1 cellular context compared by ENCODE assay signal in genomic region chr6:149938571-149939462, GRCh38.
TF ChIP-seq lines count a peak whose summit lies in the region.

No MANE protein-coding gene starts in this region.

TF ChIP-seq in HepG2, 621 proteins besides CTCF, POLR2A, EP300 and RAD21:
- TF ChIP-seq DPF2 (CRISPR knock-in tag; IDR thresholded peaks at IDR 0.05; ENCODE audit: borderline replicate concordance, low read depth) = no peak
- no peak for TF ChIP-seq IRF2 (CRISPR knock-in tag; IDR thresholded peaks at IDR 0.05)
- peak; percentile 64 for TF ChIP-seq ZNF687 (CRISPR knock-in tag; IDR thresholded peaks at IDR 0.05)
- peak; percentile 94 for TF ChIP-seq ZNF800 (CRISPR knock-in tag; IDR thresholded peaks at IDR 0.05)
- no peak for TF ChIP-seq FOXA3 (CRISPR knock-in tag; IDR thresholded peaks at IDR 0.05)
- TF ChIP-seq UBTF (CRISPR knock-in tag; IDR thresholded peaks at IDR 0.05) = 0 out of 2 replicates have a peak, but pooled peaks have one; percentile 29
- TF ChIP-seq HNRNPLL (IDR thresholded peaks at IDR 0.05; ENCODE audit: low read depth, low read length, poor library complexity, severe bottlenecking) = peak; percentile 53
- TF ChIP-seq GABPB1 (CRISPR knock-in tag; IDR thresholded peaks at IDR 0.05) = peak; percentile 61; the same call in 1 of the 2 replicates
- TF ChIP-seq CREBL2 (CRISPR knock-in tag; IDR thresholded peaks at IDR 0.05; ENCODE audit: borderline replicate concordance) = 0 out of 2 replicates have a peak, but pooled peaks have one; percentile 62
- TF ChIP-seq ZBTB43 (CRISPR knock-in tag; conservative IDR thresholded peaks at IDR 0.05) = no peak
- TF ChIP-seq ZNF709 (CRISPR knock-in tag; IDR thresholded peaks at IDR 0.05) = no peak
- TF ChIP-seq ZNF225 (CRISPR knock-in tag; IDR thresholded peaks at IDR 0.05) = 0 out of 2 replicates have a peak, but pooled peaks have one; percentile 71
- TF ChIP-seq RXRB (CRISPR knock-in tag; IDR thresholded peaks at IDR 0.05; ENCODE audit: borderline replicate concordance) = no peak
- TF ChIP-seq LCORL (IDR thresholded peaks at IDR 0.05) = no peak
- TF ChIP-seq LCORL (CRISPR knock-in tag; IDR thresholded peaks at IDR 0.05) = no peak
- TF ChIP-seq ZBTB46 (CRISPR knock-in tag; IDR thresholded peaks at IDR 0.05; ENCODE audit: borderline replicate concordance) = no peak
- TF ChIP-seq MTA3 (CRISPR knock-in tag; IDR thresholded peaks at IDR 0.05) = no peak
- TF ChIP-seq ZNF776 (CRISPR knock-in tag; IDR thresholded peaks at IDR 0.05) = no peak
- no peak for TF ChIP-seq ZNF574 (CRISPR knock-in tag; IDR thresholded peaks at IDR 0.05)
- peak; percentile 24; the same call in 1 of the 2 replicates for TF ChIP-seq SALL1 (CRISPR knock-in tag; IDR thresholded peaks at IDR 0.05)
- TF ChIP-seq RARG (CRISPR knock-in tag; IDR thresholded peaks at IDR 0.05; ENCODE audit: low read depth) = no peak
- TF ChIP-seq ZNF263 (CRISPR knock-in tag; IDR thresholded peaks at IDR 0.05) = peak; percentile 44; the same call in 1 of the 2 replicates
- peak; percentile 81; the same call in 1 of the 2 replicates for TF ChIP-seq EZH2 (conservative IDR thresholded peaks at IDR 0.05; ENCODE audit: low read depth, low read length)
- TF ChIP-seq MAX (IDR thresholded peaks at IDR 0.05) = 0 out of 2 replicates have a peak, but pooled peaks have one; percentile 41
- TF ChIP-seq MTA1 (CRISPR knock-in tag; IDR thresholded peaks at IDR 0.05; ENCODE audit: borderline replicate concordance) = peak; percentile 45; the same call in 1 of the 2 replicates
- TF ChIP-seq FOXJ3 (CRISPR knock-in tag; IDR thresholded peaks at IDR 0.05; ENCODE audit: borderline replicate concordance) = no peak
- TF ChIP-seq ESRRA (CRISPR knock-in tag; IDR thresholded peaks at IDR 0.05; ENCODE audit: low read depth) = no peak
